ENCODE assay signal across 1 cellular context in the genomic region with DNA sequence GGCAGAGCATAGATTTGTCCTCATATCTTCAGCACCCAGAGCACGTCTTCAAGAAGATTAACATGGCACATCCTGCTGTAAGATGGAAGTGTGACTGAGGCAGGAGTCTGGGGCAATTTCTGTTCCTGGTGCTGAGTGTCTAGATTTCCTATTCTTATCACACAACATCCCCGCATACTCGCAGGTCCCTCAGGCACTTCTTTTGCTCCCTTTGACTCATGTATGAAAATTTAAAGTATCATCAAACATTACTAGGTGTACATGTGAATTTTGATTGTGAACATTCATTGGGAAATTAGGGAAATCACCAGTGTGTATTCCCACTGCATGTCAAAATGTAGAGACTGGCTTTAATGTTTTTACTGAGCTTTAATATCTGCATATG.
TF ChIP-seq lines count a peak whose summit lies in the region.

No MANE protein-coding gene starts in this region.

TF ChIP-seq in IMR-90, 13 proteins besides CTCF, POLR2A, EP300 and RAD21:
- TF ChIP-seq MXI1 (IDR thresholded peaks at IDR 0.05; ENCODE audit: borderline replicate concordance, low read depth, low read length) (no peak), MAFK (IDR thresholded peaks at IDR 0.05; ENCODE audit: low read depth, low read length) (no peak), CEBPB (IDR thresholded peaks at IDR 0.05; ENCODE audit: low read depth, low read length) (no peak), RCOR1 (IDR thresholded peaks at IDR 0.05; ENCODE audit: insufficient replicate concordance, low read length) (no peak), MAZ (IDR thresholded peaks at IDR 0.05; ENCODE audit: borderline replicate concordance, low read depth, low read length) (no peak)
